Comparison of ENCODE assay signal across 8 cellular contexts in the genomic region with DNA sequence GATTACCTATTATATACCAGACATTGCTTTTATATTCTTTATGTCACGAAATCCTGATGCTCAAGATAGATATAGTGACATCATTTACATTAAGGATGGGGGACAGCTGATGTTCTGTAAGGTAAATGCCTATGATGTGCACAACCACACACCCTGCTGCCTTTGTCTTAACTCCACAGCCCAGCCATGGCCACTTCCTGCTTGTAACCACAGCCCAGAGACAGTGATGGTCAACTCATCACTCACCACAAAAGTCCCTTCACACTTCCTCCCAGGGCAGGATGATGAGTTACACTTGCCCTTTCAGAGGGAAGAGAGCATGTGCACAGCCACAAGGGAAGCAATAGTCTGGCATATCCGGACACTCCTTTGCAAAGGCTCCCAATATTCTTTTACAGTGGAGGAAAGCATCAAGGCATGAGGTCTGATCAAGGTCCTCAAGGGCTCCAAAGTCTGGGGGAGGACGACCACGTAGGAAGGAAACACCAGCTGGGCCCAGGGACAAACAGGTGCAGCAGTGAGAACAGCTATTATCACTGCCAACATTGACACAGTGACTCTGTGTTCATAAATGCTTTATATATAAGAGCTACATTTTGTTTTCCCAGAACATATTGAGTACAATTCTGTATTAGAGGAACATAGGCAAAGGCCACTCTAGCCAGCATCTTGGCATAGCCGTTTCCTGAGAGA. TPM values are rescaled to one million over a fixed set of nuclear protein-coding genes. Genes with fewer than 3 reads are reported as not detected.
DNase-seq lines count a peak whose midpoint lies in the region; ATAC-seq, FAIRE-seq and TF ChIP-seq lines count a peak whose summit lies in the region.

No MANE protein-coding gene starts in this region.

- TF ChIP-seq EP300 in SK-N-SH (IDR thresholded peaks at IDR 0.05; ENCODE audit: borderline replicate concordance in 1 of 2, low read depth in 1 of 2, low read length in 1 of 2) (no peak), HepG2 (IDR thresholded peaks at IDR 0.05; ENCODE audit: low read depth in 2 of 2, low read length in 2 of 2) (no peak), HepG2 (CRISPR knock-in tag; IDR thresholded peaks at IDR 0.05; ENCODE audit: borderline replicate concordance) (no peak)

- TF ChIP-seq CTCF in SK-N-SH (IDR thresholded peaks at IDR 0.05) (no peak), HepG2 (CRISPR knock-in tag; IDR thresholded peaks at IDR 0.05) (no peak)

- intact Hi-C loops in HepG2 (cut with micrococcal nuclease; ENCODE audit: unreplicated experiment), result no loop called here

- H3F3A ChIP-seq in SK-N-SH (replicated peaks; ENCODE audit: insufficient read depth), result no peaks in the 10 kb centered on the region

- peak; percentile 93 for ATAC-seq in GM19438 (IDR thresholded peaks at IDR 0.05; ENCODE audit: low read depth, unreplicated experiment)
- peak; percentile 86 for ATAC-seq in HG03196 (IDR thresholded peaks at IDR 0.05; ENCODE audit: unreplicated experiment)
- ATAC-seq in HepG2, result peak; percentile 32; the same call in 2 of the 3 replicates

- H3K9ac ChIP-seq in SK-N-SH (no peak overlapping the region), HepG2 (ENCODE audit: insufficient read depth, low read depth, low read length) (no peak overlapping the region)

- no peak overlapping the region for H3K4me2 ChIP-seq in SK-N-SH
- no peak overlapping the region for H3K4me2 ChIP-seq in HepG2 (ENCODE audit: low read depth, low read length)

- FAIRE-seq in HepG2 (lab: Jason Lieb, UNC), result no peak

- H4K20me1 ChIP-seq in SK-N-SH (ENCODE audit: insufficient read depth), result peaks cover 17% of the 10 kb centered on the region; the same call in 1 of the 2 replicates
- peaks cover 11% of the 10 kb centered on the region for H4K20me1 ChIP-seq in HepG2 (ENCODE audit: insufficient read depth, low read length)

- peaks cover 0 to 68% of the 10 kb centered on the region in 2 experiments; a peak in 2 of 4 replicates for H3K4me1 ChIP-seq in SK-N-SH (ENCODE audit: control insufficient read depth in 1 of 2, insufficient read depth in 2 of 2, low read depth in 1 of 2, low read length in 1 of 2)
- H3K4me1 ChIP-seq in HepG2 (ENCODE audit: insufficient read depth, low read length), result peaks cover 14% of the 10 kb centered on the region

- TF ChIP-seq POLR2A in HepG2 (IDR thresholded peaks at IDR 0.05; ENCODE audit: insufficient read depth in 1 of 2, low read depth in 2 of 2, low read length in 2 of 2), result no peak

- peaks cover 3% of the 10 kb centered on the region; the same call in 1 of the 2 replicates for H3K79me2 ChIP-seq in SK-N-SH (ENCODE audit: insufficient read depth)
- H3K79me2 ChIP-seq in HepG2 (ENCODE audit: insufficient read depth, low read length), result peaks cover 61% of the 10 kb centered on the region

- WGBS in SK-N-SH (ENCODE audit: low lambda C conversion rate), result 91% methylated on average over 4 of the region's 5 CpGs
- 90% methylated on average over 5 of the region's 5 CpGs for WGBS in HepG2 (ENCODE audit: low lambda C conversion rate)

- no peaks in the 10 kb centered on the region for H3K27me3 ChIP-seq in SK-N-SH (ENCODE audit: insufficient read depth)
- no peaks in the 10 kb centered on the region for H3K27me3 ChIP-seq in HepG2 (ENCODE audit: control insufficient read depth in 1 of 2, insufficient read depth in 2 of 2, low read length in 2 of 2)

- H3K4me3 ChIP-seq in SK-N-SH (ENCODE audit: low read depth in 2 of 2, low read length in 1 of 2), result no peak overlapping the region
- no peak overlapping the region for H3K4me3 ChIP-seq in HepG2 (replicated peaks in 1 of 3; ENCODE audit: insufficient read depth in 1 of 3, low read depth in 2 of 3, low read length in 3 of 3)

- in situ Hi-C loops in HepG2 (cut with HindIII; ENCODE audit: extremely low pct_ligation_motif_present, low pct_unique_long_range_greater_than_20kb), result no loop called here

- DNase-seq in CMK (ENCODE audit: low read depth) (peak; percentile 86), SK-N-SH (no peak), HepG2 (ENCODE audit: low spot score) (no peak), KG1 (lab: John Stamatoyannopoulos, UW) (no peak), HEK293T (ENCODE audit: extremely low spot score) (no peak), NCI-H510A treated with DMSO at 0.1 percent for 48 hours (lab: John Stamatoyannopoulos, UW) (no peak)

- H3K36me3 ChIP-seq in SK-N-SH (replicated peaks in 1 of 2; ENCODE audit: control insufficient read depth in 1 of 2, insufficient read depth in 2 of 2, low read length in 1 of 2) (peaks cover 15 to 55% of the 10 kb centered on the region in 2 experiments), HepG2 (replicated peaks in 1 of 2; ENCODE audit: control insufficient read depth in 1 of 2, insufficient read depth in 2 of 2, low read length in 2 of 2) (peaks cover 33 to 82% of the 10 kb centered on the region in 2 experiments)

- H3K9me3 ChIP-seq in SK-N-SH, result no peaks in the 10 kb centered on the region
- no peaks in the 10 kb centered on the region for H3K9me3 ChIP-seq in HepG2 (ENCODE audit: low read length)

- no peaks in the 10 kb centered on the region for H3K9me2 ChIP-seq in SK-N-SH

- POLR2A ChIA-PET in SK-N-SH (lab: Yijun Ruan, JAX) (no interaction called here), HepG2 (lab: Yijun Ruan, JAX) (no interaction called here), HEK293T (lab: Yijun Ruan, JAX) (no interaction called here)

- H3K27ac ChIP-seq in SK-N-SH (ENCODE audit: low read depth in 2 of 2, low read length in 1 of 2) (peak overlapping the region in 1 of 2 experiments; percentile 96; a peak in 2 of 4 replicates), HepG2 (ENCODE audit: extremely low read length, insufficient read depth, low read length) (no peak overlapping the region)

- no peak for TF ChIP-seq RAD21 in SK-N-SH (IDR thresholded peaks at IDR 0.05; ENCODE audit: low read length)
- TF ChIP-seq RAD21 in HepG2 (CRISPR knock-in tag; IDR thresholded peaks at IDR 0.05), result no peak

- BruUV-seq in HepG2 (replicated peaks; lab: Mats Ljungman, UMichigan), result no TSS peak

- CTCF ChIA-PET in SK-N-SH (lab: Yijun Ruan, JAX), result interaction anchor here (0.6 kb wide), 1 partner anchor 76 kb away, joined by 3 read pairs; no protein-coding TSS in a partner anchor
- CTCF ChIA-PET in HepG2 (lab: Yijun Ruan, JAX; ENCODE audit: low intra/inter-chr PET ratio, low total read pairs), result no interaction called here
- CTCF ChIA-PET in HEK293T (lab: Yijun Ruan, JAX), result no interaction called here

- no peak overlapping the region for H2AFZ ChIP-seq in SK-N-SH (ENCODE audit: low read depth)
- H2AFZ ChIP-seq in HepG2 (ENCODE audit: low read length), result no peak overlapping the region

TF ChIP-seq in HepG2, 621 proteins besides CTCF, POLR2A, EP300 and RAD21:
- TF ChIP-seq, protein P1, sequence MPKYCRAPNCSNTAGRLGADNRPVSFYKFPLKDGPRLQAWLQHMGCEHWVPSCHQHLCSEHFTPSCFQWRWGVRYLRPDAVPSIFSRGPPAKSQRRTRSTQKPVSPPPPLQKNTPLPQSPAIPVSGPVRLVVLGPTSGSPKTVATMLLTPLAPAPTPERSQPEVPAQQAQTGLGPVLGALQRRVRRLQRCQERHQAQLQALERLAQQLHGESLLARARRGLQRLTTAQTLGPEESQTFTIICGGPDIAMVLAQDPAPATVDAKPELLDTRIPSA (CRISPR knock-in tag; IDR thresholded peaks at IDR 0.05; ENCODE audit: borderline replicate concordance), result no peak

TF ChIP-seq in HEK293T, 16 proteins besides CTCF, POLR2A, EP300 and RAD21 (continues in another document):
- TF ChIP-seq CTBP1 (IDR thresholded peaks at IDR 0.05; ENCODE audit: borderline replicate concordance) (no peak), SUZ12 (IDR thresholded peaks at IDR 0.05) (no peak), BHLHE40 (IDR thresholded peaks at IDR 0.05; ENCODE audit: borderline replicate concordance) (no peak), ELF4 (IDR thresholded peaks at IDR 0.05) (no peak), FOXA1 (IDR thresholded peaks at IDR 0.05) (no peak), SP1 (IDR thresholded peaks at IDR 0.05) (no peak), FOXK2 (IDR thresholded peaks at IDR 0.05) (no peak), ZNF384 (IDR thresholded peaks at IDR 0.05) (no peak), TARDBP (IDR thresholded peaks at IDR 0.05) (no peak)
- TF ChIP-seq, protein P2, sequence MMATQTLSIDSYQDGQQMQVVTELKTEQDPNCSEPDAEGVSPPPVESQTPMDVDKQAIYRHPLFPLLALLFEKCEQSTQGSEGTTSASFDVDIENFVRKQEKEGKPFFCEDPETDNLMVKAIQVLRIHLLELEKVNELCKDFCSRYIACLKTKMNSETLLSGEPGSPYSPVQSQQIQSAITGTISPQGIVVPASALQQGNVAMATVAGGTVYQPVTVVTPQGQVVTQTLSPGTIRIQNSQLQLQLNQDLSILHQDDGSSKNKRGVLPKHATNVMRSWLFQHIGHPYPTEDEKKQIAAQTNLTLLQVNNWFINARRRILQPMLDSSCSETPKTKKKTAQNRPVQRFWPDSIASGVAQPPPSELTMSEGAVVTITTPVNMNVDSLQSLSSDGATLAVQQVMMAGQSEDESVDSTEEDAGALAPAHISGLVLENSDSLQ (IDR thresholded peaks at IDR 0.05), result no peak

RNA-seq across cellular contexts. Expression of a gene that starts 53.8 kb away (rescaled TPM):
- polyA plus RNA-seq in SK-N-SH (2012; rRNA removed), result 32.2 and 38.1 TPM in 2 replicates
- polyA plus RNA-seq in SK-N-SH (2012; cell fraction: cytosol; rRNA removed), result 28.3 and 34.6 TPM in 2 replicates
- polyA plus RNA-seq in SK-N-SH (2012; cell fraction: nucleus; rRNA removed), result 20.8 and 34.3 TPM in 2 replicates
- total RNA-seq in HepG2 (2016; rRNA removed; fragmentation: Illumina TruSeq; extraction: Trizol), result 33.9 and 65.8 TPM in 2 replicates
- 11.3 and 11.6 TPM in 2 replicates for total RNA-seq in HepG2 (2016; cell fraction: cytosol; rRNA removed; fragmentation: Illumina TruSeq; extraction: Trizol; ENCODE audit: low read depth)
- 31.0 and 63.5 TPM in 2 replicates for total RNA-seq in HepG2 (2016; cell fraction: insoluble cytoplasmic fraction; rRNA removed; fragmentation: Illumina TruSeq; extraction: Trizol)
- total RNA-seq in HepG2 (2016; cell fraction: membrane; rRNA removed; fragmentation: Illumina TruSeq; extraction: Trizol), result 28.3 and 30.5 TPM in 2 replicates
- total RNA-seq in HepG2 (2016; cell fraction: nucleus; rRNA removed; fragmentation: Illumina TruSeq; extraction: Trizol), result 60.5 and 75.3 TPM in 2 replicates
- polyA plus RNA-seq in HepG2 (2011; rRNA removed), result 49.7 and 51.9 TPM in 2 replicates
- 41.9 and 47.3 TPM in 2 replicates for polyA plus RNA-seq in HepG2 (2011; cell fraction: cytosol; rRNA removed)
- 23.6 and 24.9 TPM in 2 replicates for polyA plus RNA-seq in HepG2 (2011; cell fraction: nucleus; rRNA removed)
- polyA plus RNA-seq in HepG2 (2012), result 37.9 and 46.4 TPM in 2 replicates
- polyA plus RNA-seq in HepG2 (2016; cell fraction: cytosol; fragmentation: Illumina TruSeq; extraction: Trizol; ENCODE audit: low read depth), result 5.0 and 5.5 TPM in 2 replicates
- 27.4 and 30.1 TPM in 2 replicates for polyA plus RNA-seq in HepG2 (2016; cell fraction: insoluble cytoplasmic fraction; fragmentation: Illumina TruSeq; extraction: Trizol; ENCODE audit: low read depth)
- polyA plus RNA-seq in HepG2 (2016; cell fraction: membrane; fragmentation: Illumina TruSeq; extraction: Trizol; ENCODE audit: low read depth), result 11.7 and 13.1 TPM in 2 replicates
- 72.9 and 73.9 TPM in 2 replicates for polyA plus RNA-seq in HepG2 (2016; cell fraction: nucleus; fragmentation: Illumina TruSeq; extraction: Trizol; ENCODE audit: insufficient read depth, low read depth)
- 9.4 and 102 TPM in 2 replicates for polyA minus RNA-seq in HepG2 (2011; rRNA and poly(A)+ RNA removed; ENCODE audit: low replicate concordance)
- polyA minus RNA-seq in HepG2 (2011; cell fraction: cytosol; rRNA and poly(A)+ RNA removed), result 29.6 and 33.5 TPM in 2 replicates
- polyA minus RNA-seq in HepG2 (2011; cell fraction: nucleus; rRNA and poly(A)+ RNA removed), result 47.0 and 48.1 TPM in 2 replicates

Comparison
In these comparisons a context has a peak if more than half of its experiments do, and no peak if none do; other contexts are left out.
1. ATAC-seq: peak in every context shown above with its lines; median percentile 93 in GM19438; 86 in HG03196; 32 in HepG2.